ENCODE assay signal across 16 cellular contexts in the genomic region with DNA sequence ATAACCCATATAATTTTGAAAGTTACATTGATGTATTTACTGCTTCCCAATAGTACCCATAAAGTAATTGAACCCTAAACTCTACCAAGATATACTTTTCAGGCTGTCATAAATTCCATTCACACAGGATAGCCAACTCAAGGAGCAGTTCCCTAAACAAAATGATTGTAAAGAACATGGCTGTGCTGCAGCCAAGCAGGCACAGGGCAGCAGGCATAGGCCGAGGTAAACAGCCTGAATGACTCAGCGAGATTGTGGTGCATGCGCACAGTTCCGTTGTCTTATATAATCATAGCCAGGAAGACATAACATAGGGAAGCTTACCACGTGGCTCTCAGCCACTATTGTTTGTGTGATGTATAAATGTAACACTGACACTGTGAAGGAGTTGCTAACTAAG.
DNase-seq lines count a peak whose midpoint lies in the region; ATAC-seq and TF ChIP-seq lines count a peak whose summit lies in the region.
"Had no signal": no experiment of that assay in that cellular context is flagged by ENCODE, and none has a peak within 500 bp of the region (broad histone marks: within the 10 kb centered on the region; RNA-seq: fewer than 3 reads in every experiment).

No MANE protein-coding gene starts in this region.

- H3K36me3 ChIP-seq in mucosa of descending colon (ENCODE audit: low read depth): no peaks in the 10 kb centered on the region
- H3K36me3 ChIP-seq: BLaER1, MG63 had no signal

- DNase-seq in NCI-H2171 treated with DMSO at 0.1 percent for 48 hours (lab: John Stamatoyannopoulos, UW): peak; percentile 5
- no peak for DNase-seq in NCI-H2171 (lab: John Stamatoyannopoulos, UW)
- DNase-seq in MV-4-11 (lab: John Stamatoyannopoulos, UW): peak; percentile 21
- DNase-seq in SK-N-DZ (ENCODE audit: low spot score): peak; percentile 9
- peak in 1 of 3 donors; percentile 64 for DNase-seq in mucosa of descending colon
- DNase-seq in GM10248 (ENCODE audit: extremely low spot score): no peak
- DNase-seq: CD8-positive, alpha-beta memory T cell; DMS153; MG63; NCI-H1105 treated with DMSO at 0.1 percent for 48 hours; NCI-H187; SIG-M5; T-helper 17 cell had no signal

- CTCF ChIA-PET in GM10248 (lab: Yijun Ruan, JAX): no interaction called here

- intact Hi-C loops in mucosa of descending colon (cut with DNase I, micrococcal nuclease): no loop called here

- POLR2A ChIA-PET in GM10248 (lab: Yijun Ruan, JAX): no interaction called here

- TF ChIP-seq CTCF in mucosa of descending colon (IDR thresholded peaks at IDR 0.05): no peak
- no peak for TF ChIP-seq CTCF in GM10248 (IDR thresholded peaks at IDR 0.05; ENCODE audit: control extremely low read depth, extremely low read depth, low read depth, missing control alignments)

- H3K4me3 ChIP-seq in mucosa of descending colon: no peak overlapping the region
- H3K4me3 ChIP-seq: BLaER1, MG63 had no signal

- ATAC-seq in mucosa of descending colon (peak; percentile 34), GM19395 (IDR thresholded peaks at IDR 0.05; ENCODE audit: unreplicated experiment) (no peak), HG02970 (IDR thresholded peaks at IDR 0.05; ENCODE audit: low FRiP score, unreplicated experiment) (no peak)
- ATAC-seq: T-helper 17 cell had no signal

- no peaks in the 10 kb centered on the region for H3K9me3 ChIP-seq in mucosa of descending colon
- H3K9me3 ChIP-seq: MG63 had no signal

- H3K4me1 ChIP-seq in mucosa of descending colon (ENCODE audit: low read depth): no peaks in the 10 kb centered on the region
- H3K4me1 ChIP-seq: BLaER1 had no signal

Comparison
In these comparisons a context has a peak if more than half of its experiments do, and no peak if none do; other contexts are left out.
1. DNase-seq: peak in NCI-H2171 treated with DMSO at 0.1 percent for 48 hours (single experiment), MV-4-11 (single experiment) and SK-N-DZ (single experiment); none in NCI-H2171 (single experiment) and GM10248 (single experiment).